Comparison of ENCODE assay signal across 18 cellular contexts in the genomic region with DNA sequence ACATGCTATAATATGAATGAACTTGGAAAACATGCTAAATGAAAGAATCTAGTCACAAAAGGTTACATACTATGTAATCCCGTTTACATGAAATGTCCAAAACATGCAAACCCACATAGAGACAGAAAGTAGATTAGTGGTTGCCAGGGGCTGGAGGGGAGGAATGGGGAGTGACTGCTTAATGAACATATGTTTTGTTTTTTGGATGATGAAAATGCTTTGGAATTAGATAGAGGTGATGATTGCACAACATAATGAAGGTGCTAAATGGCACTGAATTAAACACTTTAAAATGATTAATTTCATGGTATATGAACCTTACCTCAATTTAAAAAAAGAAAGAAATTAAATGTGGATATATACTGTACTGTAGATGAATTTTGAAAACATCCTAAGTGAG.
"Had no signal": no experiment of that assay in that cellular context is flagged by ENCODE, and none has a peak within 500 bp of the region (broad histone marks: within the 10 kb centered on the region; RNA-seq: fewer than 3 reads in every experiment).

No MANE protein-coding gene starts in this region.

- H3K4me3 Mint-ChIP-seq: neural crest cell; stimulated activated memory B cell treated with anti-CD40 and anti-IgM and Interleukin-4, amounts not matched to agents 10 μg/mL and 1 μg/mL and 100 μg/mL, for 72 hours had no signal

- H3K36me3 Mint-ChIP-seq: stimulated activated memory B cell treated with anti-CD40 and anti-IgM and Interleukin-4, amounts not matched to agents 10 μg/mL and 1 μg/mL and 100 μg/mL, for 72 hours had no signal

- H3K27ac Mint-ChIP-seq: stimulated activated memory B cell treated with anti-CD40 and anti-IgM and Interleukin-4, amounts not matched to agents 10 μg/mL and 1 μg/mL and 100 μg/mL, for 72 hours had no signal

- H3K9me3 Mint-ChIP-seq: neural crest cell; stimulated activated memory B cell treated with anti-CD40 and anti-IgM and Interleukin-4, amounts not matched to agents 10 μg/mL and 1 μg/mL and 100 μg/mL, for 72 hours had no signal

- DNase-seq: activated CD4-positive, alpha-beta T cell treated with anti-CD3 and anti-CD28 coated beads, Interleukin-2, amount 50 U/mL, for 1 hour; activated T-cell treated with anti-CD3 and anti-CD28 coated beads for 4 hours; cortex of kidney; head of caudate nucleus; hypothalamus; left ventricle myocardium inferior; mammary epithelial cell; midbrain; occipital lobe; small intestine; stimulated activated CD4-positive, alpha-beta T cell treated with anti-CD3 and anti-CD28 coated beads, Interleukin-2, amount 100 ng/mL, for 24 hours; testis; upper lobe of left lung had no signal

- ATAC-seq: activated CD4-positive, CD25-positive, alpha-beta regulatory T cell treated with anti-CD3 and anti-CD28 coated beads, Interleukin-2, amount 50 U/mL, for 24 hours; gastroesophageal sphincter; sciatic nerve; stimulated activated memory B cell treated with anti-CD40 and anti-IgM and Interleukin-4, amounts not matched to agents 10 μg/mL and 1 μg/mL and 100 μg/mL, for 72 hours had no signal
